ENCODE assay signal across 3 cellular contexts in genomic region chr3:101970212-101970611, GRCh38.
TF ChIP-seq lines count a peak whose summit lies in the region.

No MANE protein-coding gene starts in this region.

TF ChIP-seq in HepG2, 621 proteins besides CTCF, POLR2A, EP300 and RAD21:
- TF ChIP-seq SMC3 (IDR thresholded peaks at IDR 0.05; ENCODE audit: low read length) (no peak), ZNF251 (CRISPR knock-in tag; IDR thresholded peaks at IDR 0.05) (no peak), MAFK (conservative IDR thresholded peaks at IDR 0.05 in 1 of 2, IDR thresholded peaks at IDR 0.05 in 1 of 2; ENCODE audit: low read length in 2 of 2) (peak; percentile 46 to 55; a peak in 2 of 4 replicates)

TF ChIP-seq in A549, 52 proteins besides CTCF, POLR2A, EP300 and RAD21:
- TF ChIP-seq PHF8 (IDR thresholded peaks at IDR 0.05; ENCODE audit: borderline replicate concordance, low read depth), result no peak
- TF ChIP-seq MAFK (IDR thresholded peaks at IDR 0.05; ENCODE audit: partially characterized antibody), result peak; percentile 57

TF ChIP-seq in K562, 482 proteins besides CTCF, POLR2A, EP300 and RAD21:
- peak; percentile 37; the same call in 1 of the 2 replicates for TF ChIP-seq C11orf30 (IDR thresholded peaks at IDR 0.05; ENCODE audit: low read depth)
- TF ChIP-seq ZNF316 (IDR thresholded peaks at IDR 0.05), result peak; percentile 53; the same call in 1 of the 2 replicates
- no peak for TF ChIP-seq XRCC5 (IDR thresholded peaks at IDR 0.05; ENCODE audit: low read depth, low read length)
